ENCODE assay signal across 10 cellular contexts in the genomic region with DNA sequence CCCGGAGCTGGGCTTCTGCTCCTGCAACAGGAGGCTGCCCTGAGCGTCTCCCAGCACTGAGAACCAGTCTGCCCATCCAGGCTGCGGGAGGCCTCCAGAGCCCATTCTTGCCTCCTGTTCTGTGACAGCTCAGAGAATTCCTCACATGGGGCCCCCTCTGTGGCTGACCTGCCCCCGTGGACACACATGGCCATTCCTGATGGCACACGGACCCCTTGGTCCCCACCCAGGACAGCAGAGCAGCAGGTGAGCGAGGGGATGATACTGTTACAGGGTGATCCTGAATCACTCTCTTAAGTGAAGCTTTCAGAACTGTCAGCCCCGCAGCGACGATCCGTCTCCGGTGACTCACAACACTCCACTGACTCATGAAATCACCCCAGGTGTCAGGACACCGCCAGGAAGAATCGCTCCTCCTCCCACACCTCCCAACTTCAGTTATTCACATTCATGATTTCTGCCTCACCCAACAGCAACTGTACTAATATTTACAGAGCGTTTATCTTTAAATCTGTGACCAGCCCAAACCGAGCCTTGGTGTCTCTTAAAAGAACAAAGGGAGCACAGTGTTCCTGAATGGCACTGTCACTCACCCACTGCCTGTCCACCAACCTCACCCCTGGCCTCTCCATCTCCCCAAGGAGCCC. TPM values are rescaled to one million over a fixed set of nuclear protein-coding genes. Genes with fewer than 3 reads are reported as not detected.
DNase-seq lines count a peak whose midpoint lies in the region; ATAC-seq, FAIRE-seq and TF ChIP-seq lines count a peak whose summit lies in the region.
"Had no signal": no experiment of that assay in that cellular context is flagged by ENCODE, and none has a peak within 500 bp of the region (broad histone marks: within the 10 kb centered on the region; RNA-seq: fewer than 3 reads in every experiment).

No MANE protein-coding gene starts in this region.

- ATAC-seq in A549: peak; percentile 87 to 92
- no peak for ATAC-seq in GM18870 (IDR thresholded peaks at IDR 0.05; ENCODE audit: unreplicated experiment)
- no peak for ATAC-seq in HG02870 (IDR thresholded peaks at IDR 0.05; ENCODE audit: unreplicated experiment)

- TF ChIP-seq EP300 in A549 (IDR thresholded peaks at IDR 0.05): no peak

- peaks cover 13% of the 10 kb centered on the region for H3K27me3 ChIP-seq in kidney epithelial cell (ENCODE audit: control insufficient read depth, insufficient read depth, low read length)

- TF ChIP-seq CTCF in A549 (IDR thresholded peaks at IDR 0.05) (no peak), kidney epithelial cell (IDR thresholded peaks at IDR 0.05; ENCODE audit: insufficient read depth, low read length, poor library complexity, severe bottlenecking) (no peak)

- FAIRE-seq in A549 (lab: Jason Lieb, UNC): no peak

- POLR2A ChIA-PET in A549 (lab: Yijun Ruan, JAX): interaction anchor here (0.6 kb wide), 1 partner anchor 19 kb away, joined by 3 read pairs; no protein-coding TSS in a partner anchor

- no peak for TF ChIP-seq POLR2A in A549 (IDR thresholded peaks at IDR 0.05; ENCODE audit: low read length)

- CTCF ChIA-PET in A549 (lab: Yijun Ruan, JAX): interaction anchor here (0.6 to 4.2 kb wide), 5 partner anchors 14 to 125 kb away, joined by 3 to 16 read pairs (median 3); no protein-coding TSS in a partner anchor

- no peaks in the 10 kb centered on the region for H3K9me3 ChIP-seq in A549

- 0% methylated on average over 11 of the region's 15 CpGs for WGBS in A549 (ENCODE audit: missing lambda C conversion rate)

- peak overlapping the region; percentile 63 to 76; a peak in 5 of 6 replicates for H3K27ac ChIP-seq in A549
- H3K27ac ChIP-seq: HL-60 had no signal

- H3K4me1 ChIP-seq in A549: peaks cover 21% of the 10 kb centered on the region

- peak; percentile 71 to 93 for DNase-seq in A549 (ENCODE audit: low read depth in 1 of 2, low spot score in 1 of 2)
- DNase-seq in HPDE6-E6E7 (ENCODE audit: extremely low spot score): peak; percentile 99
- peak; percentile 66 to 68 for DNase-seq in SHP77 (lab: John Stamatoyannopoulos, UW)
- peak; percentile 65 for DNase-seq in kidney epithelial cell (ENCODE audit: low read depth)
- no peak for DNase-seq in NK-92 (lab: John Stamatoyannopoulos, UW; ENCODE audit: unreplicated experiment)
- DNase-seq in NCI-H187 (lab: John Stamatoyannopoulos, UW): no peak
- DNase-seq: left cardiac atrium had no signal

- TF ChIP-seq RAD21 in A549 (conservative IDR thresholded peaks at IDR 0.05 in 1 of 2, IDR thresholded peaks at IDR 0.05 in 1 of 2): no peak

- 0 out of 3 replicates have a peak overlapping the region, but pooled peaks have one; percentile 24 for H3K4me3 ChIP-seq in A549
- no peak overlapping the region for H3K4me3 ChIP-seq in kidney epithelial cell (ENCODE audit: low read depth, low read length)

- H3K4me2 ChIP-seq in A549: peak overlapping the region; percentile 83

- H3K36me3 ChIP-seq in kidney epithelial cell (ENCODE audit: control insufficient read depth, insufficient read depth, low read length): no peaks in the 10 kb centered on the region

TF ChIP-seq in A549, 52 proteins besides CTCF, POLR2A, EP300 and RAD21 (continues in another document):
- no peak for TF ChIP-seq BHLHE40 (IDR thresholded peaks at IDR 0.05; ENCODE audit: low read depth, low read length)
- TF ChIP-seq POLR2AphosphoS2 (conservative IDR thresholded peaks at IDR 0.05; ENCODE audit: low read length): no peak
- TF ChIP-seq EHMT2 (IDR thresholded peaks at IDR 0.05; ENCODE audit: low read depth): no peak
- no peak for TF ChIP-seq KDM5A (IDR thresholded peaks at IDR 0.05)
- peak; percentile 55; the same call in 1 of the 2 replicates for TF ChIP-seq GATA3 (IDR thresholded peaks at IDR 0.05; ENCODE audit: borderline replicate concordance)
- TF ChIP-seq NR3C1 (IDR thresholded peaks at IDR 0.05): no peak
- TF ChIP-seq HOXB5 (CRISPR knock-in tag; IDR thresholded peaks at IDR 0.05): no peak
- no peak for TF ChIP-seq ZFP36 (IDR thresholded peaks at IDR 0.05; ENCODE audit: borderline replicate concordance, partially characterized antibody)
- TF ChIP-seq HOXB13 (CRISPR knock-in tag; IDR thresholded peaks at IDR 0.05; ENCODE audit: low read depth): no peak
- no peak for TF ChIP-seq SMC3 (IDR thresholded peaks at IDR 0.05)
- no peak for TF ChIP-seq HMGXB4 (CRISPR knock-in tag; IDR thresholded peaks at IDR 0.05; ENCODE audit: borderline replicate concordance)
- TF ChIP-seq ZNF302 (CRISPR knock-in tag; IDR thresholded peaks at IDR 0.05): no peak
- TF ChIP-seq, protein P1, sequence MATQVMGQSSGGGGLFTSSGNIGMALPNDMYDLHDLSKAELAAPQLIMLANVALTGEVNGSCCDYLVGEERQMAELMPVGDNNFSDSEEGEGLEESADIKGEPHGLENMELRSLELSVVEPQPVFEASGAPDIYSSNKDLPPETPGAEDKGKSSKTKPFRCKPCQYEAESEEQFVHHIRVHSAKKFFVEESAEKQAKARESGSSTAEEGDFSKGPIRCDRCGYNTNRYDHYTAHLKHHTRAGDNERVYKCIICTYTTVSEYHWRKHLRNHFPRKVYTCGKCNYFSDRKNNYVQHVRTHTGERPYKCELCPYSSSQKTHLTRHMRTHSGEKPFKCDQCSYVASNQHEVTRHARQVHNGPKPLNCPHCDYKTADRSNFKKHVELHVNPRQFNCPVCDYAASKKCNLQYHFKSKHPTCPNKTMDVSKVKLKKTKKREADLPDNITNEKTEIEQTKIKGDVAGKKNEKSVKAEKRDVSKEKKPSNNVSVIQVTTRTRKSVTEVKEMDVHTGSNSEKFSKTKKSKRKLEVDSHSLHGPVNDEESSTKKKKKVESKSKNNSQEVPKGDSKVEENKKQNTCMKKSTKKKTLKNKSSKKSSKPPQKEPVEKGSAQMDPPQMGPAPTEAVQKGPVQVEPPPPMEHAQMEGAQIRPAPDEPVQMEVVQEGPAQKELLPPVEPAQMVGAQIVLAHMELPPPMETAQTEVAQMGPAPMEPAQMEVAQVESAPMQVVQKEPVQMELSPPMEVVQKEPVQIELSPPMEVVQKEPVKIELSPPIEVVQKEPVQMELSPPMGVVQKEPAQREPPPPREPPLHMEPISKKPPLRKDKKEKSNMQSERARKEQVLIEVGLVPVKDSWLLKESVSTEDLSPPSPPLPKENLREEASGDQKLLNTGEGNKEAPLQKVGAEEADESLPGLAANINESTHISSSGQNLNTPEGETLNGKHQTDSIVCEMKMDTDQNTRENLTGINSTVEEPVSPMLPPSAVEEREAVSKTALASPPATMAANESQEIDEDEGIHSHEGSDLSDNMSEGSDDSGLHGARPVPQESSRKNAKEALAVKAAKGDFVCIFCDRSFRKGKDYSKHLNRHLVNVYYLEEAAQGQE (IDR thresholded peaks at IDR 0.05): no peak
- TF ChIP-seq CEBPB (IDR thresholded peaks at IDR 0.05): no peak
- TF ChIP-seq ESRRA (IDR thresholded peaks at IDR 0.05; ENCODE audit: borderline replicate concordance, low read length): no peak
- peak; percentile 33; the same call in 1 of the 2 replicates for TF ChIP-seq JUNB (IDR thresholded peaks at IDR 0.05)
- TF ChIP-seq MAZ (IDR thresholded peaks at IDR 0.05; ENCODE audit: borderline replicate concordance, low read depth, low read length): no peak
- TF ChIP-seq FOSL2 (IDR thresholded peaks at IDR 0.05): peak; percentile 51; the same call in 1 of the 2 replicates
- peak; percentile 81 for TF ChIP-seq FOSL2 (CRISPR knock-in tag; IDR thresholded peaks at IDR 0.05)
- no peak for TF ChIP-seq E2F6 (IDR thresholded peaks at IDR 0.05; ENCODE audit: borderline replicate concordance, low read depth)

RNA-seq across cellular contexts. Expression of gene CHD5, which starts 22.5 kb away (rescaled TPM):
- polyA plus RNA-seq in A549 (2011; rRNA removed): 0.17 and 0.21 TPM in 2 replicates
- 0.30 and 0.47 TPM in 2 replicates for polyA plus RNA-seq in A549 (2012; cell fraction: cytosol; rRNA removed)
- 1.6 and 1.8 TPM in 2 replicates for polyA plus RNA-seq in A549 (2012; cell fraction: nucleus; rRNA removed)
- polyA plus RNA-seq in A549 (2017; fragmentation: RNase III; extraction: RNeasy Plus Mini Kit Qiagen cat#74134 plus additional on column Dnase treatment): 0.44 to 0.66 TPM (median 0.54 TPM) in 3 replicates
- 0.19 and 0.54 TPM in 2 replicates for polyA minus RNA-seq in A549 (2011; rRNA and poly(A)+ RNA removed)
- under 0.01 and 0.08 TPM in 2 replicates for total RNA-seq in kidney epithelial cell

RNA-seq across cellular contexts. Expression of gene RPL22, which starts 41.7 kb away (rescaled TPM):
- polyA plus RNA-seq in A549 (2011; rRNA removed): 221 and 373 TPM in 2 replicates
- 73.5 and 98.3 TPM in 2 replicates for polyA plus RNA-seq in A549 (2012; cell fraction: cytosol; rRNA removed)
- 13.1 and 21.3 TPM in 2 replicates for polyA plus RNA-seq in A549 (2012; cell fraction: nucleus; rRNA removed)
- 374 to 377 TPM (median 375 TPM) in 3 replicates for polyA plus RNA-seq in A549 (2017; fragmentation: RNase III; extraction: RNeasy Plus Mini Kit Qiagen cat#74134 plus additional on column Dnase treatment)
- 22.8 and 27.3 TPM in 2 replicates for polyA minus RNA-seq in A549 (2011; rRNA and poly(A)+ RNA removed)
- 193 and 205 TPM in 2 replicates for total RNA-seq in kidney epithelial cell

RNA-seq across cellular contexts. Expression of gene RNF207, which starts 48.3 kb away (rescaled TPM):
- 11.3 and 17.9 TPM in 2 replicates for polyA plus RNA-seq in A549 (2011; rRNA removed)
- 51.4 and 60.1 TPM in 2 replicates for polyA plus RNA-seq in A549 (2012; cell fraction: cytosol; rRNA removed)
- 287 and 554 TPM in 2 replicates for polyA plus RNA-seq in A549 (2012; cell fraction: nucleus; rRNA removed)
- polyA plus RNA-seq in A549 (2017; fragmentation: RNase III; extraction: RNeasy Plus Mini Kit Qiagen cat#74134 plus additional on column Dnase treatment): 24.6 to 28.0 TPM (median 27.6 TPM) in 3 replicates
- polyA minus RNA-seq in A549 (2011; rRNA and poly(A)+ RNA removed): 17.1 and 19.7 TPM in 2 replicates
- total RNA-seq in kidney epithelial cell: 20.1 and 32.0 TPM in 2 replicates

Comparison
In these comparisons a context has a peak if more than half of its experiments do, and no peak if none do; other contexts are left out.
1. ATAC-seq: peak in A549 (2 of 2); none in GM18870 (single experiment) and HG02870 (single experiment).
2. DNase-seq: peak in A549 (2 of 2), HPDE6-E6E7 (single experiment), SHP77 (2 of 2) and kidney epithelial cell (single experiment); none in NK-92 (single experiment) and NCI-H187 (0 of 2).